Comparison of ENCODE assay signal across 1 cellular context in the genomic region with DNA sequence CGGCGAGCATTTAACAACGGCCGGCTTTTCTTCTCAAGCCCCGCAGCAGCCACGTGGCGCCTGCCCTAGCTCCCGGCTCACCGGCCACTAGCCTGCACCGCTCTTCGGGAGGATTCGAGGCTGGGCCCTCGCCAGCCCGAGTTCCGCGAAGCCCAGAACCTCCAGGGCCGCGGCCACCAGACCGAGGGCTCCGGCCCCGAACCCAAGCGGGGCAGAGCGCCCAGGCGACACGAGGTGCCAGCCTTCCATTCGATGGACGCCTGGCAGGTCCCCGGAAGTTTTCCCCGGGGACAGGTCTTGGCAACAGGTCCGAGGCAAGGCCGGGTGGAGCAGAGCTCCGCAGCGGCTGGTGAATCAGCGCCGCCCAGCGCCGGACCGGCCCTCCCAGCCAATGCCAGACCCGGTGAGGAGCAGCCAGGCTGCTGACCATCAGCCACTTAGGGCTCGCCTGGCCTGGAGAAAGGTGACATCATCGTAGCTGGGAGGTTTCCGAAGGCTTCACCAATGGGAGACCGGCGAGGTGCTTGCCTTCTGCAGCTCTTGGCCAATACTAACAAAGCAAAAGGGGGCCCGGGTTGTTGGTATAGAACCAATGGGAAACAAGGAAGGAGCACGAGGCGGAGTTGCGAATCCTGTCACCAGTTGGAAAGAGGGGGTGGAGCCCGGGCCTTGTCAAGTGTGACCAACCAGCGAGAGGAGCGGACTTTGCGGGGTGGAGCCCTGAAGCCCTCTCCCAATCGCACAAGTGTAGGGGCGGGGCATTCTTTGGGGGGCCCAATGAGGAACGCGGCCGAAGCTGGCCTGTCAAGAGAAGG.
TF ChIP-seq lines count a peak whose summit lies in the region.

No MANE protein-coding gene starts in this region.

TF ChIP-seq in HepG2, 621 proteins besides CTCF, POLR2A, EP300 and RAD21 (continued from another document and continues in another):
- no peak for TF ChIP-seq HNRNPH1 (optimal IDR thresholded peaks at IDR 0.05; ENCODE audit: low read depth, low read length)
- TF ChIP-seq FOXP4 (CRISPR knock-in tag; IDR thresholded peaks at IDR 0.05), result no peak; the same call in 1 of the 2 replicates
- TF ChIP-seq DMTF1 (CRISPR knock-in tag; IDR thresholded peaks at IDR 0.05), result peak; percentile 91; the same call in 1 of the 2 replicates
- TF ChIP-seq, protein P1, sequence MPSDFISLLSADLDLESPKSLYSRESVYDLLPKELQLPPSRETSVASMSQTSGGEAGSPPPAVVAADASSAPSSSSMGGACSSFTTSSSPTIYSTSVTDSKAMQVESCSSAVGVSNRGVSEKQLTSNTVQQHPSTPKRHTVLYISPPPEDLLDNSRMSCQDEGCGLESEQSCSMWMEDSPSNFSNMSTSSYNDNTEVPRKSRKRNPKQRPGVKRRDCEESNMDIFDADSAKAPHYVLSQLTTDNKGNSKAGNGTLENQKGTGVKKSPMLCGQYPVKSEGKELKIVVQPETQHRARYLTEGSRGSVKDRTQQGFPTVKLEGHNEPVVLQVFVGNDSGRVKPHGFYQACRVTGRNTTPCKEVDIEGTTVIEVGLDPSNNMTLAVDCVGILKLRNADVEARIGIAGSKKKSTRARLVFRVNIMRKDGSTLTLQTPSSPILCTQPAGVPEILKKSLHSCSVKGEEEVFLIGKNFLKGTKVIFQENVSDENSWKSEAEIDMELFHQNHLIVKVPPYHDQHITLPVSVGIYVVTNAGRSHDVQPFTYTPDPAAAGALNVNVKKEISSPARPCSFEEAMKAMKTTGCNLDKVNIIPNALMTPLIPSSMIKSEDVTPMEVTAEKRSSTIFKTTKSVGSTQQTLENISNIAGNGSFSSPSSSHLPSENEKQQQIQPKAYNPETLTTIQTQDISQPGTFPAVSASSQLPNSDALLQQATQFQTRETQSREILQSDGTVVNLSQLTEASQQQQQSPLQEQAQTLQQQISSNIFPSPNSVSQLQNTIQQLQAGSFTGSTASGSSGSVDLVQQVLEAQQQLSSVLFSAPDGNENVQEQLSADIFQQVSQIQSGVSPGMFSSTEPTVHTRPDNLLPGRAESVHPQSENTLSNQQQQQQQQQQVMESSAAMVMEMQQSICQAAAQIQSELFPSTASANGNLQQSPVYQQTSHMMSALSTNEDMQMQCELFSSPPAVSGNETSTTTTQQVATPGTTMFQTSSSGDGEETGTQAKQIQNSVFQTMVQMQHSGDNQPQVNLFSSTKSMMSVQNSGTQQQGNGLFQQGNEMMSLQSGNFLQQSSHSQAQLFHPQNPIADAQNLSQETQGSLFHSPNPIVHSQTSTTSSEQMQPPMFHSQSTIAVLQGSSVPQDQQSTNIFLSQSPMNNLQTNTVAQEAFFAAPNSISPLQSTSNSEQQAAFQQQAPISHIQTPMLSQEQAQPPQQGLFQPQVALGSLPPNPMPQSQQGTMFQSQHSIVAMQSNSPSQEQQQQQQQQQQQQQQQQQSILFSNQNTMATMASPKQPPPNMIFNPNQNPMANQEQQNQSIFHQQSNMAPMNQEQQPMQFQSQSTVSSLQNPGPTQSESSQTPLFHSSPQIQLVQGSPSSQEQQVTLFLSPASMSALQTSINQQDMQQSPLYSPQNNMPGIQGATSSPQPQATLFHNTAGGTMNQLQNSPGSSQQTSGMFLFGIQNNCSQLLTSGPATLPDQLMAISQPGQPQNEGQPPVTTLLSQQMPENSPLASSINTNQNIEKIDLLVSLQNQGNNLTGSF (CRISPR knock-in tag; IDR thresholded peaks at IDR 0.05), result peak; percentile 97; the same call in 1 of the 2 replicates
- peak; percentile 71; the same call in 1 of the 2 replicates for TF ChIP-seq IRF2 (CRISPR knock-in tag; IDR thresholded peaks at IDR 0.05)
- TF ChIP-seq PHB2 (IDR thresholded peaks at IDR 0.05; ENCODE audit: partially characterized antibody), result no peak
- TF ChIP-seq JUNB (CRISPR knock-in tag; IDR thresholded peaks at IDR 0.05; ENCODE audit: borderline replicate concordance), result peak; percentile 70; the same call in 1 of the 2 replicates
- peak; percentile 95 for TF ChIP-seq ZNF761 (CRISPR knock-in tag; conservative IDR thresholded peaks at IDR 0.05)
- 0 out of 2 replicates have a peak, but pooled peaks have one; percentile 40 for TF ChIP-seq ZNF800 (CRISPR knock-in tag; IDR thresholded peaks at IDR 0.05)
- TF ChIP-seq CAMTA2 (CRISPR knock-in tag; IDR thresholded peaks at IDR 0.05; ENCODE audit: borderline replicate concordance), result no peak
- peak; percentile 54 for TF ChIP-seq RBM22 (optimal IDR thresholded peaks at IDR 0.05; ENCODE audit: low read length)
- TF ChIP-seq ZFY (CRISPR knock-in tag; IDR thresholded peaks at IDR 0.05), result peak; percentile 94
- peak; percentile 87; the same call in 1 of the 2 replicates for TF ChIP-seq ZNF775 (CRISPR knock-in tag; IDR thresholded peaks at IDR 0.05; ENCODE audit: borderline replicate concordance)
- peak; percentile 87; the same call in 1 of the 2 replicates for TF ChIP-seq NCOA1 (CRISPR knock-in tag; IDR thresholded peaks at IDR 0.05)
- TF ChIP-seq ETS1 (CRISPR knock-in tag; IDR thresholded peaks at IDR 0.05), result no peak
- peak; percentile 87 for TF ChIP-seq THAP9 (CRISPR knock-in tag; IDR thresholded peaks at IDR 0.05; ENCODE audit: borderline replicate concordance)
- no peak; the same call in 1 of the 2 replicates for TF ChIP-seq WIZ (CRISPR knock-in tag; IDR thresholded peaks at IDR 0.05)
- TF ChIP-seq ZBTB8A (CRISPR knock-in tag; IDR thresholded peaks at IDR 0.05; ENCODE audit: borderline replicate concordance, low read depth), result peak; percentile 88
- TF ChIP-seq HNRNPL (IDR thresholded peaks at IDR 0.05; ENCODE audit: low read depth, low read length), result peak; percentile 90
- TF ChIP-seq ESRRA (CRISPR knock-in tag; IDR thresholded peaks at IDR 0.05; ENCODE audit: low read depth), result peak; percentile 55; the same call in 1 of the 2 replicates
- TF ChIP-seq KDM1A (CRISPR knock-in tag; IDR thresholded peaks at IDR 0.05), result no peak
- TF ChIP-seq, protein P2, sequence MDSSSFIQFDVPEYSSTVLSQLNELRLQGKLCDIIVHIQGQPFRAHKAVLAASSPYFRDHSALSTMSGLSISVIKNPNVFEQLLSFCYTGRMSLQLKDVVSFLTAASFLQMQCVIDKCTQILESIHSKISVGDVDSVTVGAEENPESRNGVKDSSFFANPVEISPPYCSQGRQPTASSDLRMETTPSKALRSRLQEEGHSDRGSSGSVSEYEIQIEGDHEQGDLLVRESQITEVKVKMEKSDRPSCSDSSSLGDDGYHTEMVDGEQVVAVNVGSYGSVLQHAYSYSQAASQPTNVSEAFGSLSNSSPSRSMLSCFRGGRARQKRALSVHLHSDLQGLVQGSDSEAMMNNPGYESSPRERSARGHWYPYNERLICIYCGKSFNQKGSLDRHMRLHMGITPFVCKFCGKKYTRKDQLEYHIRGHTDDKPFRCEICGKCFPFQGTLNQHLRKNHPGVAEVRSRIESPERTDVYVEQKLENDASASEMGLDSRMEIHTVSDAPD (CRISPR knock-in tag; IDR thresholded peaks at IDR 0.05), result peak; percentile 76
- TF ChIP-seq ZNF556 (CRISPR knock-in tag; IDR thresholded peaks at IDR 0.05; ENCODE audit: borderline replicate concordance), result peak; percentile 93
- peak; percentile 67 for TF ChIP-seq NCOA2 (CRISPR knock-in tag; IDR thresholded peaks at IDR 0.05)
- TF ChIP-seq, protein P3, sequence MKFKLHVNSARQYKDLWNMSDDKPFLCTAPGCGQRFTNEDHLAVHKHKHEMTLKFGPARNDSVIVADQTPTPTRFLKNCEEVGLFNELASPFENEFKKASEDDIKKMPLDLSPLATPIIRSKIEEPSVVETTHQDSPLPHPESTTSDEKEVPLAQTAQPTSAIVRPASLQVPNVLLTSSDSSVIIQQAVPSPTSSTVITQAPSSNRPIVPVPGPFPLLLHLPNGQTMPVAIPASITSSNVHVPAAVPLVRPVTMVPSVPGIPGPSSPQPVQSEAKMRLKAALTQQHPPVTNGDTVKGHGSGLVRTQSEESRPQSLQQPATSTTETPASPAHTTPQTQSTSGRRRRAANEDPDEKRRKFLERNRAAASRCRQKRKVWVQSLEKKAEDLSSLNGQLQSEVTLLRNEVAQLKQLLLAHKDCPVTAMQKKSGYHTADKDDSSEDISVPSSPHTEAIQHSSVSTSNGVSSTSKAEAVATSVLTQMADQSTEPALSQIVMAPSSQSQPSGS (CRISPR knock-in tag; IDR thresholded peaks at IDR 0.05), result peak; percentile 99
- peak; percentile 81 for TF ChIP-seq ZNF350 (CRISPR knock-in tag; IDR thresholded peaks at IDR 0.05; ENCODE audit: borderline replicate concordance, low read depth)
